In the genomic region with DNA sequence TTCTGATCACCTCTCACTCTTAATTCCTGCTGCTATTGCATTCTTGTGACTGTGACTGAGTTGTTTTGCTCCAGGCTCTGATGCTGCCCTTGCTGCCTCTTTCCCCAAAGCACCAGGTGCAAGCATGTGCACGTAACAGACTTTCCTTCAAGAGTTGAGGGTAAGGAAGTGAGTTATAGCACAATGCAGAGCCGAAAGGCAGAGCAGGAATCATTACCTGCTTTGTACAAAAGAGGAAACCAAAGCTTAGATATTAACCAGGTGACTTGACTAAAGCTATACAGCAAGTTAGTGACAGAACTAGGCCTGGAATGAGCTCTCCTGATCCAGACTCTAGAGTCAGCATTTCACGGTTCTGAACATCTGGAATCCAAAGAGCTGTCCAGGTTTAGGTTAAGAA, we compare ENCODE assay signal across 14 cellular contexts. TPM values are rescaled to one million over a fixed set of nuclear protein-coding genes. Genes with fewer than 3 reads are reported as not detected.
DNase-seq lines count a peak whose midpoint lies in the region; ATAC-seq and TF ChIP-seq lines count a peak whose summit lies in the region.
"Had no signal": no experiment of that assay in that cellular context is flagged by ENCODE, and none has a peak within 500 bp of the region (broad histone marks: within the 10 kb centered on the region; RNA-seq: fewer than 3 reads in every experiment).

No MANE protein-coding gene starts in this region.

- TF ChIP-seq CTCF in nephron progenitor cell (IDR thresholded peaks at IDR 0.05) (no peak), osteoblast (IDR thresholded peaks at IDR 0.05; ENCODE audit: extremely low read depth, low read depth, low read length) (no peak), prostate gland (IDR thresholded peaks at IDR 0.05) (no peak)

- peak overlapping the region; percentile 12 for H3K27ac ChIP-seq in mesenchymal stem cell (ENCODE audit: low read length, poor library complexity, severe bottlenecking)
- H3K27ac ChIP-seq in osteoblast (ENCODE audit: low read depth, low read length) = no peak overlapping the region
- H3K27ac ChIP-seq in prostate gland = no peak overlapping the region
- H3K27ac ChIP-seq: SJSA1, testis had no signal

- H3K36me3 ChIP-seq in mesenchymal stem cell (ENCODE audit: control insufficient read depth in 1 of 2, insufficient read depth in 2 of 2, low read depth in 1 of 2, low read length in 2 of 2) = no peaks in the 10 kb centered on the region
- no peaks in the 10 kb centered on the region for H3K36me3 ChIP-seq in osteoblast (ENCODE audit: insufficient read depth, low read length)
- no peaks in the 10 kb centered on the region for H3K36me3 ChIP-seq in prostate gland
- H3K36me3 ChIP-seq: SJSA1 had no signal

- H3K27me3 Mint-ChIP-seq in nephron progenitor cell (ENCODE audit: low read depth, poor library complexity) (peaks cover 4% of the 10 kb centered on the region), T-cell (no peaks in the 10 kb centered on the region)
- H3K27me3 Mint-ChIP-seq: activated naive CD8-positive, alpha-beta T cell treated with anti-CD3 and anti-CD28 coated beads, Interleukin-2, amount 50 U/mL, for 24 hours; progenitor cell of endocrine pancreas had no signal

- no peak for TF ChIP-seq POLR2A in prostate gland (IDR thresholded peaks at IDR 0.05)

- H4K20me1 ChIP-seq in osteoblast (ENCODE audit: insufficient read depth, low read length) = no peaks in the 10 kb centered on the region

- CTCF ChIA-PET in T-cell (lab: Charles Lee) = interaction anchor here (0.6 to 2.6 kb wide), 10 partner anchors 8 to 338 kb away, joined by 3 to 22 read pairs (median 4); no protein-coding TSS in a partner anchor

- H3K79me2 ChIP-seq in osteoblast (ENCODE audit: insufficient read depth, low read length) = no peaks in the 10 kb centered on the region

- H3K4me3 ChIP-seq in mesenchymal stem cell (ENCODE audit: insufficient read depth in 1 of 2, low read depth in 1 of 2, low read length in 2 of 2) (no peak overlapping the region), osteoblast (ENCODE audit: insufficient read depth, low read length) (no peak overlapping the region), prostate gland (no peak overlapping the region)
- H3K4me3 ChIP-seq: SJSA1, testis had no signal

- no peak overlapping the region for H3K4ac ChIP-seq in mesenchymal stem cell (ENCODE audit: low read depth in 1 of 2, low read length in 2 of 2)

- H2BK120ac ChIP-seq in mesenchymal stem cell (ENCODE audit: low read depth, low read length) = no peak overlapping the region

- 92% methylated on average over 3 of the region's 3 CpGs for WGBS in mesenchymal stem cell
- 82% methylated on average over 3 of the region's 3 CpGs for WGBS in prostate gland

- H3K36me3 Mint-ChIP-seq in nephron progenitor cell (ENCODE audit: low read depth) (peaks cover 16% of the 10 kb centered on the region), T-cell (peaks cover 10% of the 10 kb centered on the region)

- H2BK5ac ChIP-seq in mesenchymal stem cell (ENCODE audit: low read depth, low read length, poor library complexity, severe bottlenecking) = no peak overlapping the region

- H3K79me1 ChIP-seq in mesenchymal stem cell (replicated peaks; ENCODE audit: low read length, poor library complexity, severe bottlenecking) = no peaks in the 10 kb centered on the region

- no peak overlapping the region for H4K8ac ChIP-seq in mesenchymal stem cell (ENCODE audit: low read length)

- H2AFZ ChIP-seq in mesenchymal stem cell (ENCODE audit: low read depth, low read length) = no peak overlapping the region
- H2AFZ ChIP-seq in osteoblast (ENCODE audit: low read length) = no peak overlapping the region

- no peak overlapping the region for H3K27ac Mint-ChIP-seq in nephron progenitor cell
- H3K27ac Mint-ChIP-seq in T-cell = no peak overlapping the region
- H3K27ac Mint-ChIP-seq: activated naive CD8-positive, alpha-beta T cell treated with anti-CD3 and anti-CD28 coated beads, Interleukin-2, amount 50 U/mL, for 24 hours; activated T-cell treated with anti-CD3 and anti-CD28 coated beads, Interleukin-2, amount 50 U/mL, for 72 hours had no signal

- ATAC-seq in GM19025 (IDR thresholded peaks at IDR 0.05; ENCODE audit: low read depth, unreplicated experiment) (peak; percentile 62), GM21619 (IDR thresholded peaks at IDR 0.05; ENCODE audit: unreplicated experiment) (peak; percentile 64), HG03175 (IDR thresholded peaks at IDR 0.05; ENCODE audit: unreplicated experiment) (peak; percentile 71), T-cell (replicated peaks in 1 of 4) (no peak)

- no peak overlapping the region for H3K4me2 ChIP-seq in mesenchymal stem cell (ENCODE audit: low read length, poor library complexity, severe bottlenecking)
- H3K4me2 ChIP-seq in osteoblast (ENCODE audit: insufficient read depth, low read length) = no peak overlapping the region

- peaks cover 13% of the 10 kb centered on the region for H3K4me1 ChIP-seq in mesenchymal stem cell (ENCODE audit: control insufficient read depth, insufficient read depth, low read depth, low read length)
- H3K4me1 ChIP-seq in osteoblast (ENCODE audit: insufficient read depth, low read length) = peaks cover 3% of the 10 kb centered on the region
- no peaks in the 10 kb centered on the region for H3K4me1 ChIP-seq in prostate gland (replicated peaks)
- H3K4me1 ChIP-seq: SJSA1 had no signal

- no peak overlapping the region for H4K91ac ChIP-seq in mesenchymal stem cell (ENCODE audit: low read length)

- no peak overlapping the region for H2BK15ac ChIP-seq in mesenchymal stem cell (ENCODE audit: low read depth, poor library complexity, severe bottlenecking)

- no peak overlapping the region for H3K9ac ChIP-seq in mesenchymal stem cell (ENCODE audit: low read length)

- H3K4me3 Mint-ChIP-seq in nephron progenitor cell (no peak overlapping the region), T-cell (no peak overlapping the region)
- H3K4me3 Mint-ChIP-seq: activated naive CD8-positive, alpha-beta T cell treated with anti-CD3 and anti-CD28 coated beads, Interleukin-2, amount 50 U/mL, for 24 hours; activated T-cell treated with anti-CD3 and anti-CD28 coated beads, Interleukin-2, amount 50 U/mL, for 72 hours had no signal

- H3K9me3 ChIP-seq in mesenchymal stem cell (ENCODE audit: control insufficient read depth, low read length) = no peaks in the 10 kb centered on the region
- H3K9me3 ChIP-seq in osteoblast (ENCODE audit: low read depth, low read length) = no peaks in the 10 kb centered on the region
- H3K9me3 ChIP-seq in prostate gland = no peaks in the 10 kb centered on the region
- H3K9me3 ChIP-seq: SJSA1, testis had no signal

- POLR2A ChIA-PET in T-cell (lab: Charles Lee) = no interaction called here

- H3K4me1 Mint-ChIP-seq in nephron progenitor cell = no peaks in the 10 kb centered on the region
- H3K4me1 Mint-ChIP-seq in T-cell = no peaks in the 10 kb centered on the region
- H3K4me1 Mint-ChIP-seq: activated naive CD8-positive, alpha-beta T cell treated with anti-CD3 and anti-CD28 coated beads, Interleukin-2, amount 50 U/mL, for 24 hours had no signal

- no peak overlapping the region for H3K18ac ChIP-seq in mesenchymal stem cell (ENCODE audit: low read depth in 1 of 2, low read length in 2 of 2)

- no peak overlapping the region for H3K23ac ChIP-seq in mesenchymal stem cell (ENCODE audit: low read length in 2 of 2)

- intact Hi-C loops in prostate gland (cut with DNase I) = no loop called here

- no peak overlapping the region for H2BK12ac ChIP-seq in mesenchymal stem cell (ENCODE audit: low read length in 2 of 2)

- H3K14ac ChIP-seq in mesenchymal stem cell (ENCODE audit: low read length in 2 of 2) = no peak overlapping the region

- DNase-seq in mesenchymal stem cell = no peak
- DNase-seq in nephron progenitor cell = no peak
- DNase-seq in osteoblast (ENCODE audit: insufficient read length, low spot score, missing footprints) = no peak
- DNase-seq in prostate gland (ENCODE audit: low spot score) = no peak
- no peak for DNase-seq in T-cell
- DNase-seq: DMS 273 treated with DMSO at 0.1 percent for 48 hours had no signal

- H3K9me3 Mint-ChIP-seq in nephron progenitor cell (peaks cover 20% of the 10 kb centered on the region), T-cell (peaks cover 5 to 6% (median 5%) of the 10 kb centered on the region in 3 donors)
- H3K9me3 Mint-ChIP-seq: activated naive CD8-positive, alpha-beta T cell treated with anti-CD3 and anti-CD28 coated beads, Interleukin-2, amount 50 U/mL, for 24 hours; activated T-cell treated with anti-CD3 and anti-CD28 coated beads, Interleukin-2, amount 50 U/mL, for 72 hours had no signal

- H3K27me3 ChIP-seq in mesenchymal stem cell (ENCODE audit: control insufficient read depth in 1 of 2, insufficient read depth in 1 of 2, low read length in 2 of 2) (no peaks in the 10 kb centered on the region), osteoblast (ENCODE audit: insufficient read depth, low read length) (no peaks in the 10 kb centered on the region), prostate gland (replicated peaks; ENCODE audit: insufficient read depth) (no peaks in the 10 kb centered on the region)
- H3K27me3 ChIP-seq: SJSA1, testis had no signal

- H2AK5ac ChIP-seq in mesenchymal stem cell (ENCODE audit: low read length, severe bottlenecking) = no peak overlapping the region

RNA-seq across cellular contexts. Expression of a gene that starts 33.6 kb away (rescaled TPM):
- polyA plus RNA-seq in mesenchymal stem cell (2013, experiment 1 of 2) = 3.6 TPM
- 3.0 TPM for polyA plus RNA-seq in mesenchymal stem cell (2013, experiment 2 of 2)
- 6.9 and 8.3 TPM in 2 replicates for total RNA-seq in osteoblast
- total RNA-seq in prostate gland = 10 to 100 TPM; 19.4 to 26.2 TPM
- 10 to 100 TPM; 12.4 to 18.0 (median 13.0) TPM for total RNA-seq in T-cell

Comparison
In these comparisons a context has a peak if more than half of its experiments do, and no peak if none do; other contexts are left out.
1. ATAC-seq: peak in GM19025 (single experiment), GM21619 (single experiment) and HG03175 (single experiment); none in T-cell (0 of 4).